ENCODE assay signal across 8 cellular contexts in genomic region chr9:10806873-10807272, GRCh38.
"Had no signal": no experiment of that assay in that cellular context is flagged by ENCODE, and none has a peak within 500 bp of the region (broad histone marks: within the 10 kb centered on the region; RNA-seq: fewer than 3 reads in every experiment).

No MANE protein-coding gene starts in this region.

- H3K9me3 ChIP-seq: HAP-1 had no signal

- H3K4me3 Mint-ChIP-seq: HFFc6 had no signal

- H3K27ac Mint-ChIP-seq: HFFc6 had no signal

- H3K4me3 ChIP-seq: HAP-1, K562 had no signal

- H3K36me3 ChIP-seq: HAP-1 had no signal

- DNase-seq: GOT3, H7, HFFc6, IMR-90, KG1 had no signal

- ATAC-seq: HCT116, K562 had no signal

- H3K4me1 ChIP-seq: HAP-1 had no signal
